17 cellular contexts compared by ENCODE assay signal in genomic region chr13:113119166-113119821, GRCh38. TPM values are rescaled to one million over a fixed set of nuclear protein-coding genes. Genes with fewer than 3 reads are reported as not detected.
DNase-seq lines count a peak whose midpoint lies in the region; ATAC-seq, FAIRE-seq and TF ChIP-seq lines count a peak whose summit lies in the region.
"Had no signal": no experiment of that assay in that cellular context is flagged by ENCODE, and none has a peak within 500 bp of the region (broad histone marks: within the 10 kb centered on the region; RNA-seq: fewer than 3 reads in every experiment).

No MANE protein-coding gene starts in this region.

- ATAC-seq in left lobe of liver (no peak), sciatic nerve (no peak)
- ATAC-seq in natural killer cell treated with Interleukin-12 subunit alpha and Interleukin-12 subunit beta and Interleukin-15 and Interleukin-18, amount 100 ng/mL, for 72 hours, result no peak
- ATAC-seq: PC-3 had no signal

- 86% methylated on average over 16 of the region's 16 CpGs; no CpG with 5 or more reads in 1 of the 2 donors for WGBS in transverse colon (ENCODE audit: low coverage in 1 of 2), 2 donors

- FAIRE-seq in GM12891 (lab: Jason Lieb, UNC), result peak; percentile 13

- peaks cover 0 to 7% (median 0%) of the 10 kb centered on the region in 4 donors for H3K4me1 ChIP-seq in transverse colon

- in situ Hi-C loops in transverse colon (cut with MboI; ENCODE audit: low pct_ligation_motif_present in 1 of 4, low pct_unique_long_range_greater_than_20kb in 1 of 4, low sequenced_read_pairs in 3 of 4), result no loop called here

- H3K36me3 ChIP-seq in WERI-Rb-1 (no peaks in the 10 kb centered on the region), transverse colon (no peaks in the 10 kb centered on the region)

- no peaks in the 10 kb centered on the region for H3K4me1 Mint-ChIP-seq in natural killer cell treated with Interleukin-12 subunit alpha and Interleukin-12 subunit beta and Interleukin-15 and Interleukin-18, amount 100 ng/mL, for 72 hours (ENCODE audit: low read depth in 2 of 2)
- H3K4me1 Mint-ChIP-seq: CD14-positive monocyte had no signal

- H3K9me3 ChIP-seq in WERI-Rb-1 (ENCODE audit: severe bottlenecking) (no peaks in the 10 kb centered on the region), transverse colon (no peaks in the 10 kb centered on the region)

- intact Hi-C loops in sciatic nerve (cut with DNase I), result no loop called here
- intact Hi-C loops in transverse colon (cut with DNase I; ENCODE audit: low total_unique reads), result no loop called here

- H3K27ac ChIP-seq in WERI-Rb-1 (no peak overlapping the region), transverse colon (no peak overlapping the region)

- H3K4me3 Mint-ChIP-seq in natural killer cell treated with Interleukin-12 subunit alpha and Interleukin-12 subunit beta and Interleukin-15 and Interleukin-18, amount 100 ng/mL, for 72 hours, result no peak overlapping the region
- H3K4me3 Mint-ChIP-seq: CD14-positive monocyte had no signal

- no peak for DNase-seq in GM12891 (ENCODE audit: insufficient read length, low spot score)
- DNase-seq in WERI-Rb-1, result peak; percentile 5
- peak; percentile 40 for DNase-seq in left lobe of liver (ENCODE audit: low spot score)
- peak; percentile 19 for DNase-seq in sciatic nerve (ENCODE audit: low spot score)
- DNase-seq in NCI-H2107 (lab: John Stamatoyannopoulos, UW), result no peak
- no peak for DNase-seq in natural killer cell treated with Interleukin-12 subunit alpha and Interleukin-12 subunit beta and Interleukin-15 and Interleukin-18, amount 100 ng/mL, for 72 hours (ENCODE audit: low spot score)
- DNase-seq in transverse colon, result no peak
- DNase-seq in SIG-M5 (lab: John Stamatoyannopoulos, UW), result no peak
- DNase-seq: DMS53, KBM-7, NCI-H1092, NCI-H1694 treated with DMSO at 0.1 percent for 48 hours, NCI-H446, PC-3 had no signal

- TF ChIP-seq POLR2A in GM12891 (IDR thresholded peaks at IDR 0.05; ENCODE audit: low read depth, low read length), result no peak
- TF ChIP-seq POLR2A in transverse colon (IDR thresholded peaks at IDR 0.05), result no peak

- H3K27me3 ChIP-seq in WERI-Rb-1 (ENCODE audit: insufficient read depth, low read depth, severe bottlenecking), result no peaks in the 10 kb centered on the region
- H3K27me3 ChIP-seq in transverse colon, result no peaks in the 10 kb centered on the region

- H3K27ac Mint-ChIP-seq in natural killer cell treated with Interleukin-12 subunit alpha and Interleukin-12 subunit beta and Interleukin-15 and Interleukin-18, amount 100 ng/mL, for 72 hours, result no peak overlapping the region

- no peaks in the 10 kb centered on the region for H3K36me3 Mint-ChIP-seq in natural killer cell treated with Interleukin-12 subunit alpha and Interleukin-12 subunit beta and Interleukin-15 and Interleukin-18, amount 100 ng/mL, for 72 hours
- H3K36me3 Mint-ChIP-seq: CD14-positive monocyte had no signal

- TF ChIP-seq CTCF in WERI-Rb-1 (IDR thresholded peaks at IDR 0.05; ENCODE audit: low read depth, low read length) (no peak), transverse colon (IDR thresholded peaks at IDR 0.05) (no peak)

- no peak overlapping the region for H3K4me3 ChIP-seq in WERI-Rb-1 (ENCODE audit: low read depth, low read length)
- H3K4me3 ChIP-seq in transverse colon, result no peak overlapping the region

- peaks cover 0 to 3% of the 10 kb centered on the region in 2 donors for H3K27me3 Mint-ChIP-seq in natural killer cell treated with Interleukin-12 subunit alpha and Interleukin-12 subunit beta and Interleukin-15 and Interleukin-18, amount 100 ng/mL, for 72 hours

- no peak for TF ChIP-seq EP300 in transverse colon (IDR thresholded peaks at IDR 0.05; ENCODE audit: low read depth)

- H3K9me3 Mint-ChIP-seq in natural killer cell treated with Interleukin-12 subunit alpha and Interleukin-12 subunit beta and Interleukin-15 and Interleukin-18, amount 100 ng/mL, for 72 hours, result no peaks in the 10 kb centered on the region

TF ChIP-seq in GM12891, 5 proteins besides CTCF, POLR2A, EP300 and RAD21:
- TF ChIP-seq SPI1 (IDR thresholded peaks at IDR 0.05; ENCODE audit: low read depth, low read length) (no peak), PAX5 (IDR thresholded peaks at IDR 0.05; ENCODE audit: insufficient read depth, low read length, severe bottlenecking) (no peak), POLR2AphosphoS5 (IDR thresholded peaks at IDR 0.05; ENCODE audit: low read depth, low read length) (no peak), POU2F2 (IDR thresholded peaks at IDR 0.05; ENCODE audit: low read depth, low read length) (no peak), TAF1 (IDR thresholded peaks at IDR 0.05; ENCODE audit: low read depth, low read length) (no peak)

RNA-seq across cellular contexts. Expression of gene F10, which starts 3.3 kb away (rescaled TPM):
- not detected for polyA plus RNA-seq in GM12891 (2012; ENCODE audit: low read depth, missing spikeins)
- 124 TPM for total RNA-seq in left lobe of liver
- 14.2 TPM for total RNA-seq in sciatic nerve
- not detected for total RNA-seq in natural killer cell treated with Interleukin-12 subunit alpha and Interleukin-12 subunit beta and Interleukin-15 and Interleukin-18, amount 100 ng/mL, for 72 hours
- 1 to 10 TPM in 3 of 4 donors, under 1 TPM in 1; 0.60 to 4.6 (median 3.4) TPM for total RNA-seq in transverse colon
- total RNA-seq: A673, HT1080, PC-3 had no signal
- polyA plus RNA-seq: CD14-positive monocyte had no signal

RNA-seq across cellular contexts. Expression of gene F7, which starts 13.7 kb away (rescaled TPM):
- not detected for polyA plus RNA-seq in GM12891 (2012; ENCODE audit: low read depth, missing spikeins)
- total RNA-seq in left lobe of liver (99.6 TPM), sciatic nerve (0.27 TPM), transverse colon (not detected)
- total RNA-seq in natural killer cell treated with Interleukin-12 subunit alpha and Interleukin-12 subunit beta and Interleukin-15 and Interleukin-18, amount 100 ng/mL, for 72 hours, result not detected
- total RNA-seq: A673, PC-3 had no signal
- polyA plus RNA-seq: CD14-positive monocyte had no signal

RNA-seq across cellular contexts. Expression of gene PROZ, which starts 39.2 kb away (rescaled TPM):
- 0.05 TPM for polyA plus RNA-seq in GM12891 (2012; ENCODE audit: low read depth, missing spikeins)
- total RNA-seq in left lobe of liver, result 50.2 TPM
- total RNA-seq in sciatic nerve, result not detected
- total RNA-seq in natural killer cell treated with Interleukin-12 subunit alpha and Interleukin-12 subunit beta and Interleukin-15 and Interleukin-18, amount 100 ng/mL, for 72 hours, result not detected
- not detected for total RNA-seq in transverse colon
- total RNA-seq: A673, HT1080, PC-3 had no signal
- polyA plus RNA-seq: CD14-positive monocyte had no signal

Comparison
In these comparisons a context has a peak if more than half of its experiments do, and no peak if none do; other contexts are left out.
1. DNase-seq: peak in WERI-Rb-1 (single experiment), left lobe of liver (single experiment) and sciatic nerve (single experiment); none in GM12891 (single experiment), NCI-H2107 (single experiment), natural killer cell treated with Interleukin-12 subunit alpha and Interleukin-12 subunit beta and Interleukin-15 and Interleukin-18, amount 100 ng/mL, for 72 hours (single experiment), transverse colon (single experiment) and SIG-M5 (single experiment).
2. RNA of gene F7, which starts 13.7 kb away (total RNA-seq): 99.6 TPM in left lobe of liver (single experiment); 0.27 TPM in sciatic nerve (single experiment), not detected in natural killer cell treated with Interleukin-12 subunit alpha and Interleukin-12 subunit beta and Interleukin-15 and Interleukin-18, amount 100 ng/mL, for 72 hours and not detected in transverse colon; every median in the first group is over 10 times any median in the second.
3. RNA of gene PROZ, which starts 39.2 kb away (total RNA-seq): 50.2 TPM in left lobe of liver (single experiment); not detected in natural killer cell treated with Interleukin-12 subunit alpha and Interleukin-12 subunit beta and Interleukin-15 and Interleukin-18, amount 100 ng/mL, for 72 hours, not detected in sciatic nerve (single experiment) and not detected in transverse colon; every median in the first group is over 10 times any median in the second.